In the genomic region with DNA sequence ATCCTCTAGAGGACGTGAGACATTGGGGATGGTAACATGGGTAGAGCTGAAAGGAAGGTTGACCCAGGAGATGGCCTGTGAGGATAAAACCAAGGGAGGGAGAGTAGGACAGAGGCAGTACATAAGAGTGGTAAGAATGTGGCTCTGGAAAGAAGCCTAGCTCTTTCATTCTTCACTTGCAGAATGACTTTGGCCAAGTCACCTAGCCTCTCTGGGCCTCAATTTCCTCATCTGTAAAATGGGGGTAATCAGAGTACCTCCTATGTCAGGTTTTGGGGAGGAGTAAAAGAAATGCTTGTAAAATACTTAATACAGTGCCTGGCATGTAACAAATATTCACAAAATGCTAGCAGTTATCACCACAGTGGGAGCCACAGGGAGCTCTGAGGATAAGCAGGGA, we compare ENCODE assay signal across 7 cellular contexts. TPM values are rescaled to one million over a fixed set of nuclear protein-coding genes. Genes with fewer than 3 reads are reported as not detected.
A peak's percentile ranks its signal among the peaks of the same experiment; 100 is the strongest.
DNase-seq lines count a peak whose midpoint lies in the region; ATAC-seq lines count a peak whose summit lies in the region.

No MANE protein-coding gene starts in this region.

- H3K27me3 Mint-ChIP-seq in activated T-helper 1 cell treated with anti-CD3 and anti-CD28 coated beads, Interleukin-12 subunit alpha, Interleukin-12 subunit beta, Interleukin-2, Interleukin-4 antibody, amounts not matched to agents 30 ng/mL and 10 ng/mL and 1 ng/mL, durations not matched to agents 14 hours and 24 hours and 36 hours (ENCODE audit: insufficient read depth) = no peaks in the 10 kb centered on the region
- H3K27me3 Mint-ChIP-seq in stimulated activated naive B cell treated with anti-CD40 and anti-IgM and Interleukin-4, amounts not matched to agents 10 μg/mL and 1 μg/mL and 100 μg/mL, for 72 hours = no peaks in the 10 kb centered on the region

- H3K4me1 ChIP-seq in HUES48 (ENCODE audit: control insufficient read depth, insufficient read depth, low read length) (peaks cover 29% of the 10 kb centered on the region), iPS-18a (ENCODE audit: control insufficient read depth, low read depth, low read length) (peaks cover 21% of the 10 kb centered on the region)

- peaks cover 62% of the 10 kb centered on the region for H3K4me1 Mint-ChIP-seq in activated T-helper 1 cell treated with anti-CD3 and anti-CD28 coated beads, Interleukin-12 subunit alpha, Interleukin-12 subunit beta, Interleukin-2, Interleukin-4 antibody, amounts not matched to agents 30 ng/mL and 10 ng/mL and 1 ng/mL, durations not matched to agents 14 hours and 24 hours and 36 hours (ENCODE audit: low read depth)
- peaks cover 57 to 81% of the 10 kb centered on the region in 2 donors for H3K4me1 Mint-ChIP-seq in stimulated activated naive B cell treated with anti-CD40 and anti-IgM and Interleukin-4, amounts not matched to agents 10 μg/mL and 1 μg/mL and 100 μg/mL, for 72 hours

- peak overlapping the region; percentile 78 for H3K4me3 ChIP-seq in HUES48 (ENCODE audit: low read depth, low read length)
- peak overlapping the region; percentile 76 for H3K4me3 ChIP-seq in iPS-18a (ENCODE audit: low read length)

- H3K9me3 ChIP-seq in HUES48 (ENCODE audit: control insufficient read depth, insufficient read depth, low read length) (no peaks in the 10 kb centered on the region), iPS-18a (ENCODE audit: control insufficient read depth, low read depth, low read length) (no peaks in the 10 kb centered on the region)

- no peaks in the 10 kb centered on the region for H3K9me3 Mint-ChIP-seq in activated T-helper 1 cell treated with anti-CD3 and anti-CD28 coated beads, Interleukin-12 subunit alpha, Interleukin-12 subunit beta, Interleukin-2, Interleukin-4 antibody, amounts not matched to agents 30 ng/mL and 10 ng/mL and 1 ng/mL, durations not matched to agents 14 hours and 24 hours and 36 hours
- no peaks in the 10 kb centered on the region for H3K9me3 Mint-ChIP-seq in stimulated activated naive B cell treated with anti-CD40 and anti-IgM and Interleukin-4, amounts not matched to agents 10 μg/mL and 1 μg/mL and 100 μg/mL, for 72 hours

- H3K9ac ChIP-seq in HUES48 (ENCODE audit: low read depth, low read length) (no peak overlapping the region), iPS-18a (ENCODE audit: low read length) (no peak overlapping the region)

- no peak for ATAC-seq in stimulated activated naive B cell treated with anti-CD40 and anti-IgM and Interleukin-4, amounts not matched to agents 10 μg/mL and 1 μg/mL and 100 μg/mL, for 72 hours (replicated peaks)
- ATAC-seq in HG03095 (IDR thresholded peaks at IDR 0.05; ENCODE audit: unreplicated experiment) (no peak), GM21360 (IDR thresholded peaks at IDR 0.05; ENCODE audit: unreplicated experiment) (no peak)

- peak overlapping the region; percentile 95 for H3K27ac ChIP-seq in HUES48 (ENCODE audit: low read depth, low read length)
- no peak overlapping the region for H3K27ac ChIP-seq in iPS-18a (ENCODE audit: low read length)

- intact Hi-C loops in activated T-helper 1 cell treated with anti-CD3 and anti-CD28 coated beads, Interleukin-12 subunit alpha, Interleukin-12 subunit beta, Interleukin-2, Interleukin-4 antibody, amounts not matched to agents 30 ng/mL and 10 ng/mL and 1 ng/mL, durations not matched to agents 14 hours and 24 hours and 36 hours (cut with micrococcal nuclease) = loop anchor here (2.0 to 5.0 kb wide), 5 partner anchors 18 to 534 kb away; a partner anchor contains a TSS

- H3K4me3 Mint-ChIP-seq in activated T-helper 1 cell treated with anti-CD3 and anti-CD28 coated beads, Interleukin-12 subunit alpha, Interleukin-12 subunit beta, Interleukin-2, Interleukin-4 antibody, amounts not matched to agents 30 ng/mL and 10 ng/mL and 1 ng/mL, durations not matched to agents 14 hours and 24 hours and 36 hours = peak overlapping the region; percentile 89
- peak overlapping the region; percentile 95 to 99 for H3K4me3 Mint-ChIP-seq in stimulated activated naive B cell treated with anti-CD40 and anti-IgM and Interleukin-4, amounts not matched to agents 10 μg/mL and 1 μg/mL and 100 μg/mL, for 72 hours

- H3K36me3 ChIP-seq in HUES48 (ENCODE audit: control insufficient read depth, insufficient read depth, low read length) (no peaks in the 10 kb centered on the region), iPS-18a (ENCODE audit: control insufficient read depth, low read depth, low read length) (no peaks in the 10 kb centered on the region)

- no peak for DNase-seq in activated T-helper 1 cell treated with anti-CD3 and anti-CD28 coated beads, Interleukin-12 subunit alpha, Interleukin-12 subunit beta, Interleukin-2, Interleukin-4 antibody, amounts not matched to agents 30 ng/mL and 10 ng/mL and 1 ng/mL, durations not matched to agents 14 hours and 24 hours and 36 hours (ENCODE audit: low spot score)
- no peak for DNase-seq in stimulated activated naive B cell treated with anti-CD40 and anti-IgM and Interleukin-4, amounts not matched to agents 10 μg/mL and 1 μg/mL and 100 μg/mL, for 72 hours
- DNase-seq in dedifferentiated amniotic fluid mesenchymal stem cell (ENCODE audit: extremely low spot score) = no peak

- H3K27me3 ChIP-seq in HUES48 (ENCODE audit: control insufficient read depth, insufficient read depth, low read length) = peaks cover 31% of the 10 kb centered on the region
- peaks cover 52% of the 10 kb centered on the region for H3K27me3 ChIP-seq in iPS-18a (ENCODE audit: control insufficient read depth, insufficient read depth, low read length)

- H3K36me3 Mint-ChIP-seq in activated T-helper 1 cell treated with anti-CD3 and anti-CD28 coated beads, Interleukin-12 subunit alpha, Interleukin-12 subunit beta, Interleukin-2, Interleukin-4 antibody, amounts not matched to agents 30 ng/mL and 10 ng/mL and 1 ng/mL, durations not matched to agents 14 hours and 24 hours and 36 hours (ENCODE audit: low read depth) = peaks cover 11% of the 10 kb centered on the region
- H3K36me3 Mint-ChIP-seq in stimulated activated naive B cell treated with anti-CD40 and anti-IgM and Interleukin-4, amounts not matched to agents 10 μg/mL and 1 μg/mL and 100 μg/mL, for 72 hours = peaks cover 9 to 24% of the 10 kb centered on the region in 2 donors

- peak overlapping the region; percentile 93 for H3K27ac Mint-ChIP-seq in activated T-helper 1 cell treated with anti-CD3 and anti-CD28 coated beads, Interleukin-12 subunit alpha, Interleukin-12 subunit beta, Interleukin-2, Interleukin-4 antibody, amounts not matched to agents 30 ng/mL and 10 ng/mL and 1 ng/mL, durations not matched to agents 14 hours and 24 hours and 36 hours
- H3K27ac Mint-ChIP-seq in stimulated activated naive B cell treated with anti-CD40 and anti-IgM and Interleukin-4, amounts not matched to agents 10 μg/mL and 1 μg/mL and 100 μg/mL, for 72 hours = peak overlapping the region; percentile 100

RNA-seq across cellular contexts. Expression of a gene that starts 6.9 kb away (rescaled TPM):
- 163 and 177 TPM in 2 replicates for total RNA-seq in activated T-helper 1 cell treated with anti-CD3 and anti-CD28 coated beads, Interleukin-12 subunit alpha, Interleukin-12 subunit beta, Interleukin-2, Interleukin-4 antibody, amounts not matched to agents 30 ng/mL and 10 ng/mL and 1 ng/mL, durations not matched to agents 14 hours and 24 hours and 36 hours

RNA-seq across cellular contexts. Expression of a gene that starts 14.0 kb away (rescaled TPM):
- 7.4 TPM in 2 replicates for total RNA-seq in activated T-helper 1 cell treated with anti-CD3 and anti-CD28 coated beads, Interleukin-12 subunit alpha, Interleukin-12 subunit beta, Interleukin-2, Interleukin-4 antibody, amounts not matched to agents 30 ng/mL and 10 ng/mL and 1 ng/mL, durations not matched to agents 14 hours and 24 hours and 36 hours

RNA-seq across cellular contexts. Expression of a gene that starts 16.5 kb away (rescaled TPM):
- total RNA-seq in activated T-helper 1 cell treated with anti-CD3 and anti-CD28 coated beads, Interleukin-12 subunit alpha, Interleukin-12 subunit beta, Interleukin-2, Interleukin-4 antibody, amounts not matched to agents 30 ng/mL and 10 ng/mL and 1 ng/mL, durations not matched to agents 14 hours and 24 hours and 36 hours = 36.4 and 43.5 TPM in 2 replicates

RNA-seq across cellular contexts. Expression of a gene that starts 16.9 kb away (rescaled TPM):
- total RNA-seq in activated T-helper 1 cell treated with anti-CD3 and anti-CD28 coated beads, Interleukin-12 subunit alpha, Interleukin-12 subunit beta, Interleukin-2, Interleukin-4 antibody, amounts not matched to agents 30 ng/mL and 10 ng/mL and 1 ng/mL, durations not matched to agents 14 hours and 24 hours and 36 hours = 11.8 and 12.7 TPM in 2 replicates

RNA-seq across cellular contexts. Expression of a gene that starts 47.7 kb away (rescaled TPM):
- total RNA-seq in activated T-helper 1 cell treated with anti-CD3 and anti-CD28 coated beads, Interleukin-12 subunit alpha, Interleukin-12 subunit beta, Interleukin-2, Interleukin-4 antibody, amounts not matched to agents 30 ng/mL and 10 ng/mL and 1 ng/mL, durations not matched to agents 14 hours and 24 hours and 36 hours = 125 and 133 TPM in 2 replicates
